In the genomic region with DNA sequence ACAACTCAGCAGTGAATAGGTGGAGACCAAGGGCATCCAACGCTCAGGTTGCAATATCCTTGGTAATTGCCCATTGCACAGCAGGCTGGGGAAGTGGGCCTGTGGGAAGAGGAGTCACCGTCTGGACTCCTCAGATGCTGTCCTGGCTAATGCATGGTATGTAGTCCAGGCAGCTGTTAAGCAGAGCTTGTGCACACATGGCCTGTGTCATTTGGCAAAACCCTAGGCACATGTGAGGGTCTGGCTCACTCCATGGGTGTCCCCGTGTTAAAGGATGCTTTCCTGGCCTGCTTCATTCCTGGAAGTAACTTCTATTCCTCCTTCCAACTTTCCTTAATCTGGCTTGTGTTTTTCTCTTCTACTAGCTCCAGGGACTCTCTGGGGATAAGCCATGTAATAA, we compare ENCODE assay signal across 16 cellular contexts.
DNase-seq lines count a peak whose midpoint lies in the region; ATAC-seq and TF ChIP-seq lines count a peak whose summit lies in the region.
"Had no signal": no experiment of that assay in that cellular context is flagged by ENCODE, and none has a peak within 500 bp of the region (broad histone marks: within the 10 kb centered on the region; RNA-seq: fewer than 3 reads in every experiment).

No MANE protein-coding gene starts in this region.

- in situ Hi-C loops in G401 (cut with HindIII; ENCODE audit: low sequenced_read_pairs) = no loop called here

- no peak for TF ChIP-seq POLR2A in gastroesophageal sphincter (IDR thresholded peaks at IDR 0.05)
- no peak for TF ChIP-seq POLR2A in tibial nerve (IDR thresholded peaks at IDR 0.05)

- H3K27me3 ChIP-seq in gastroesophageal sphincter = no peaks in the 10 kb centered on the region
- no peaks in the 10 kb centered on the region for H3K27me3 ChIP-seq in tibial nerve
- H3K27me3 ChIP-seq in H7 (ENCODE audit: control insufficient read depth, insufficient read depth, low read length) = no peaks in the 10 kb centered on the region

- H3K9me3 ChIP-seq in gastroesophageal sphincter = no peaks in the 10 kb centered on the region
- no peaks in the 10 kb centered on the region for H3K9me3 ChIP-seq in tibial nerve

- DNase-seq in G401 (ENCODE audit: low spot score) (peak; percentile 61), medulla oblongata (ENCODE audit: extremely low spot score) (peak; percentile 3), tibial nerve (ENCODE audit: low spot score in 2 of 2) (peak; percentile 22 to 42), H7 (no peak), globus pallidus (ENCODE audit: low spot score) (no peak)
- DNase-seq: AML-193, COR-L47, EL, H9, Kasumi-1, NCI-H1417, NCI-H1930, NCI-H748 treated with DMSO at 0.1 percent for 48 hours had no signal

- peak; percentile 72 for ATAC-seq in gastroesophageal sphincter
- no peak for ATAC-seq in HG03025 (IDR thresholded peaks at IDR 0.05; ENCODE audit: low FRiP score, unreplicated experiment)

- no peak overlapping the region for H3K4me3 ChIP-seq in gastroesophageal sphincter
- H3K4me3 ChIP-seq in tibial nerve = no peak overlapping the region
- H3K4me3 ChIP-seq in H7 (ENCODE audit: insufficient read depth, low read depth, low read length) = no peak overlapping the region

- H3K36me3 ChIP-seq in gastroesophageal sphincter (no peaks in the 10 kb centered on the region), tibial nerve (no peaks in the 10 kb centered on the region), H7 (replicated peaks; ENCODE audit: control insufficient read depth, insufficient read depth, low read length) (no peaks in the 10 kb centered on the region)

- no peak for TF ChIP-seq EP300 in gastroesophageal sphincter (IDR thresholded peaks at IDR 0.05)
- peak in 1 of 2 donors; percentile 58 for TF ChIP-seq EP300 in tibial nerve (IDR thresholded peaks at IDR 0.05)

- no peak for TF ChIP-seq CTCF in gastroesophageal sphincter (IDR thresholded peaks at IDR 0.05)
- TF ChIP-seq CTCF in tibial nerve (IDR thresholded peaks at IDR 0.05) = no peak

- no peak overlapping the region for H3K27ac ChIP-seq in gastroesophageal sphincter
- no peak overlapping the region for H3K27ac ChIP-seq in tibial nerve
- H3K27ac ChIP-seq: HL-60 had no signal

- WGBS in gastroesophageal sphincter (ENCODE audit: low coverage in 1 of 2), 2 donors = 20 to 50% methylated on average over 1 of the region's 3 CpGs
- 52 to 60% methylated on average over 3 of the region's 3 CpGs for WGBS in tibial nerve, 2 donors

- no peaks in the 10 kb centered on the region for H3K4me1 ChIP-seq in gastroesophageal sphincter
- peaks cover 0 to 5% (median 0%) of the 10 kb centered on the region in 4 donors for H3K4me1 ChIP-seq in tibial nerve

Comparison
In these comparisons a context has a peak if more than half of its experiments do, and no peak if none do; other contexts are left out.
1. DNase-seq: peak in G401 (single experiment), medulla oblongata (single experiment) and tibial nerve (2 of 2); none in H7 (single experiment) and globus pallidus (single experiment).